ENCODE assay signal across 4 cellular contexts in the genomic region with DNA sequence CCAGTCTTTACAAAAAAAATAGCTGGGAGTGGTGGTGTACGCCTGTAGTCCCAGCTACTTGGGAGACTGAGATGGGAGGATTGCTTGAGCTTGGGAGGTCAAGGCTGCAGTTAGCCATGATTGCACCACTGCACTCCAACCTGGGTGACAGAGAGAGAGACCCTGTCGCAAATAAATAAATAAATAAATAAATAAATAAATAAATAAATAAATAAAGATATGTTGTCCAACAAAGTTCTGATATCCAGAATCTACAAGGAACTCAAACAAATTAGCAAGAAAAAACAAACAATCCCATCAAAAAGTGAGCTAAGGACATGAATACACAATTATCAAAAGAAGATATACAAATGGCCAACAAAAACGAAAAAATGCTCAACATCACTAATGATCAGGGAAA. TPM values are rescaled to one million over a fixed set of nuclear protein-coding genes. Genes with fewer than 3 reads are reported as not detected.
"Had no signal": no experiment of that assay in that cellular context is flagged by ENCODE, and none has a peak within 500 bp of the region (broad histone marks: within the 10 kb centered on the region; RNA-seq: fewer than 3 reads in every experiment).

No MANE protein-coding gene starts in this region.

RNA-seq across cellular contexts. Expression of a gene that starts 17.2 kb away (rescaled TPM):
- total RNA-seq: HT-29, HT1080, IMR-90, K562 had no signal
- polyA plus RNA-seq: IMR-90 had no signal
